ENCODE assay signal across 1 cellular context in genomic region chr5:95184924-95185323, GRCh38.
TF ChIP-seq lines count a peak whose summit lies in the region.

No MANE protein-coding gene starts in this region.

TF ChIP-seq in GM12878, 131 proteins besides CTCF, POLR2A, EP300 and RAD21 (continued from another document):
- TF ChIP-seq, protein P1, sequence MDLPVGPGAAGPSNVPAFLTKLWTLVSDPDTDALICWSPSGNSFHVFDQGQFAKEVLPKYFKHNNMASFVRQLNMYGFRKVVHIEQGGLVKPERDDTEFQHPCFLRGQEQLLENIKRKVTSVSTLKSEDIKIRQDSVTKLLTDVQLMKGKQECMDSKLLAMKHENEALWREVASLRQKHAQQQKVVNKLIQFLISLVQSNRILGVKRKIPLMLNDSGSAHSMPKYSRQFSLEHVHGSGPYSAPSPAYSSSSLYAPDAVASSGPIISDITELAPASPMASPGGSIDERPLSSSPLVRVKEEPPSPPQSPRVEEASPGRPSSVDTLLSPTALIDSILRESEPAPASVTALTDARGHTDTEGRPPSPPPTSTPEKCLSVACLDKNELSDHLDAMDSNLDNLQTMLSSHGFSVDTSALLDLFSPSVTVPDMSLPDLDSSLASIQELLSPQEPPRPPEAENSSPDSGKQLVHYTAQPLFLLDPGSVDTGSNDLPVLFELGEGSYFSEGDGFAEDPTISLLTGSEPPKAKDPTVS (IDR thresholded peaks at IDR 0.05; ENCODE audit: low read depth, low read length): no peak
- TF ChIP-seq WRNIP1 (IDR thresholded peaks at IDR 0.05; ENCODE audit: borderline replicate concordance, low read depth, low read length): no peak
- no peak for TF ChIP-seq NKRF (conservative IDR thresholded peaks at IDR 0.05)
- TF ChIP-seq, protein P2, sequence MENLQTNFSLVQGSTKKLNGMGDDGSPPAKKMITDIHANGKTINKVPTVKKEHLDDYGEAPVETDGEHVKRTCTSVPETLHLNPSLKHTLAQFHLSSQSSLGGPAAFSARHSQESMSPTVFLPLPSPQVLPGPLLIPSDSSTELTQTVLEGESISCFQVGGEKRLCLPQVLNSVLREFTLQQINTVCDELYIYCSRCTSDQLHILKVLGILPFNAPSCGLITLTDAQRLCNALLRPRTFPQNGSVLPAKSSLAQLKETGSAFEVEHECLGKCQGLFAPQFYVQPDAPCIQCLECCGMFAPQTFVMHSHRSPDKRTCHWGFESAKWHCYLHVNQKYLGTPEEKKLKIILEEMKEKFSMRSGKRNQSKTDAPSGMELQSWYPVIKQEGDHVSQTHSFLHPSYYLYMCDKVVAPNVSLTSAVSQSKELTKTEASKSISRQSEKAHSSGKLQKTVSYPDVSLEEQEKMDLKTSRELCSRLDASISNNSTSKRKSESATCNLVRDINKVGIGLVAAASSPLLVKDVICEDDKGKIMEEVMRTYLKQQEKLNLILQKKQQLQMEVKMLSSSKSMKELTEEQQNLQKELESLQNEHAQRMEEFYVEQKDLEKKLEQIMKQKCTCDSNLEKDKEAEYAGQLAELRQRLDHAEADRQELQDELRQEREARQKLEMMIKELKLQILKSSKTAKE (IDR thresholded peaks at IDR 0.05; ENCODE audit: low read depth, poor library complexity, severe bottlenecking): no peak
- TF ChIP-seq MAX (IDR thresholded peaks at IDR 0.05; ENCODE audit: low read depth, low read length): no peak
- TF ChIP-seq NR2F1 (conservative IDR thresholded peaks at IDR 0.05): no peak
- no peak for TF ChIP-seq SREBF2 (IDR thresholded peaks at IDR 0.05; ENCODE audit: low read length)
- no peak for TF ChIP-seq ZNF207 (IDR thresholded peaks at IDR 0.05; ENCODE audit: borderline replicate concordance)
